ENCODE assay signal across 1 cellular context in genomic region chr1:185317034-185317885, GRCh38.
A peak's percentile ranks its signal among the peaks of the same experiment; 100 is the strongest.
TF ChIP-seq lines count a peak whose summit lies in the region.

Gene IVNS1ABP (minus strand): TSS chr1:185317243. CDS start chr1:185309493, 7,750 bp downstream.

TF ChIP-seq in K562, 482 proteins besides CTCF, POLR2A, EP300 and RAD21 (continued from another document and continues in another):
- TF ChIP-seq PHF8 (IDR thresholded peaks at IDR 0.05; ENCODE audit: borderline replicate concordance, low read length): peak; percentile 75; the same call in 1 of the 2 replicates
- TF ChIP-seq ZNF655 (CRISPR knock-in tag; IDR thresholded peaks at IDR 0.05): no peak
- no peak for TF ChIP-seq HMG20B (CRISPR knock-in tag; IDR thresholded peaks at IDR 0.05)
- no peak for TF ChIP-seq ZNF551 (CRISPR knock-in tag; IDR thresholded peaks at IDR 0.05)
- TF ChIP-seq E4F1 (CRISPR knock-in tag; IDR thresholded peaks at IDR 0.05; ENCODE audit: borderline replicate concordance): no peak
- peak; percentile 85 for TF ChIP-seq TFAP4 (CRISPR knock-in tag; IDR thresholded peaks at IDR 0.05; ENCODE audit: borderline replicate concordance)
- TF ChIP-seq PTBP1 (IDR thresholded peaks at IDR 0.05; ENCODE audit: low read depth, low read length): no peak
- no peak for TF ChIP-seq NR0B1 (IDR thresholded peaks at IDR 0.05; ENCODE audit: partially characterized antibody)
- TF ChIP-seq TAL1 (IDR thresholded peaks at IDR 0.05): no peak
- no peak for TF ChIP-seq ZNF311 (CRISPR knock-in tag; IDR thresholded peaks at IDR 0.05)
- TF ChIP-seq KDM4B (IDR thresholded peaks at IDR 0.05; ENCODE audit: borderline replicate concordance in 2 of 2, low read depth in 1 of 2): no peak
- TF ChIP-seq CREB3 (tag; conservative IDR thresholded peaks at IDR 0.05; ENCODE audit: low read depth): no peak
- no peak for TF ChIP-seq ARHGAP35 (IDR thresholded peaks at IDR 0.05; ENCODE audit: partially characterized antibody)
- no peak for TF ChIP-seq ZNF79 (CRISPR knock-in tag; IDR thresholded peaks at IDR 0.05; ENCODE audit: low read depth)
- TF ChIP-seq ZNF699 (CRISPR knock-in tag; IDR thresholded peaks at IDR 0.05; ENCODE audit: insufficient replicate concordance): no peak
- peak; percentile 15; the same call in 1 of the 2 replicates for TF ChIP-seq OTX1 (CRISPR knock-in tag; IDR thresholded peaks at IDR 0.05)
- no peak for TF ChIP-seq ZNF146 (CRISPR knock-in tag; IDR thresholded peaks at IDR 0.05; ENCODE audit: unreplicated experiment)
- TF ChIP-seq FOXA1 (IDR thresholded peaks at IDR 0.05; ENCODE audit: borderline replicate concordance): no peak
- TF ChIP-seq TFE3 (CRISPR knock-in tag; IDR thresholded peaks at IDR 0.05): no peak
- no peak for TF ChIP-seq SIRT6 (IDR thresholded peaks at IDR 0.05; ENCODE audit: low read depth, low read length)
- TF ChIP-seq NFATC3 (IDR thresholded peaks at IDR 0.05): no peak
- TF ChIP-seq HSF4 (CRISPR knock-in tag; IDR thresholded peaks at IDR 0.05; ENCODE audit: borderline replicate concordance): no peak
- TF ChIP-seq CEBPB (tag; IDR thresholded peaks at IDR 0.05): no peak
- TF ChIP-seq HOMEZ (CRISPR knock-in tag; IDR thresholded peaks at IDR 0.05): no peak
- peak; percentile 65 for TF ChIP-seq POLR2AphosphoS5 (IDR thresholded peaks at IDR 0.05; ENCODE audit: control insufficient read depth, insufficient read depth, low read depth, low read length)
- peak; percentile 94 to 96 for TF ChIP-seq E2F6 (IDR thresholded peaks at IDR 0.05; ENCODE audit: borderline replicate concordance in 1 of 2, extremely low read depth in 1 of 2, insufficient read depth in 1 of 2, insufficient read length in 1 of 2, low read depth in 1 of 2, low read length in 1 of 2, poor library complexity in 1 of 2, severe bottlenecking in 1 of 2)
- TF ChIP-seq RCOR1 (IDR thresholded peaks at IDR 0.05; ENCODE audit: borderline replicate concordance in 1 of 2, low read depth in 2 of 2, low read length in 2 of 2): peak; percentile 47 to 69
- no peak for TF ChIP-seq HDAC6 (IDR thresholded peaks at IDR 0.05; ENCODE audit: low read depth, low read length)
- TF ChIP-seq NR4A1 (CRISPR knock-in tag; IDR thresholded peaks at IDR 0.05): peak; percentile 71; the same call in 1 of the 2 replicates
- TF ChIP-seq NR4A1 (tag; IDR thresholded peaks at IDR 0.05): peak; percentile 62; the same call in 1 of the 2 replicates
- TF ChIP-seq SIN3B (IDR thresholded peaks at IDR 0.05; ENCODE audit: low read depth): peak; percentile 27; the same call in 1 of the 2 replicates
- TF ChIP-seq TSHZ1 (CRISPR knock-in tag; IDR thresholded peaks at IDR 0.05): no peak
- TF ChIP-seq SNIP1 (IDR thresholded peaks at IDR 0.05; ENCODE audit: low read depth): no peak
- TF ChIP-seq ZBTB12 (CRISPR knock-in tag; IDR thresholded peaks at IDR 0.05): 0 out of 2 replicates have a peak, but pooled peaks have one; percentile 56
- peak; percentile 44; the same call in 1 of the 2 replicates for TF ChIP-seq NCOA1 (IDR thresholded peaks at IDR 0.05; ENCODE audit: low read depth)
- no peak for TF ChIP-seq IFI16 (CRISPR knock-in tag; IDR thresholded peaks at IDR 0.05)
- TF ChIP-seq E2F8 (IDR thresholded peaks at IDR 0.05; ENCODE audit: low read depth, partially characterized antibody): peak; percentile 11
- peak; percentile 64 for TF ChIP-seq NEUROD1 (IDR thresholded peaks at IDR 0.05; ENCODE audit: borderline replicate concordance, low read depth, low read length, partially characterized antibody)
- peak; percentile 57 for TF ChIP-seq EHMT2 (IDR thresholded peaks at IDR 0.05)
- TF ChIP-seq ADNP (tag; IDR thresholded peaks at IDR 0.05): no peak
